21 cellular contexts compared by ENCODE assay signal in genomic region chr5:29218829-29219228, GRCh38.
"Had no signal": no experiment of that assay in that cellular context is flagged by ENCODE, and none has a peak within 500 bp of the region (broad histone marks: within the 10 kb centered on the region; RNA-seq: fewer than 3 reads in every experiment).

No MANE protein-coding gene starts in this region.

- H3K4me2 ChIP-seq: KMS-11, PC-9 had no signal

- H3K27me3 Mint-ChIP-seq: IgD-negative memory B cell had no signal

- DNase-seq: MM.1S; NCI-H1436; NCI-H187; NCI-H2029; NCI-H2081 treated with DMSO at 0.1 percent for 48 hours; NCI-H2171; NCI-H446; NCI-H510A; NCI-H524 treated with DMSO at 0.1 percent for 48 hours; NK-92 treated with Interleukin-12 subunit alpha and Interleukin-12 subunit beta, amount 100 ng/mL, for 24 hours; PC-9; Peyer's patch; SHP77 treated with DMSO at 0.1 percent for 48 hours; SJCRH30 had no signal

- H3K9me3 ChIP-seq: Peyer's patch, SJCRH30 had no signal

- H3K36me3 ChIP-seq: Peyer's patch, SJCRH30 had no signal

- H3K27ac Mint-ChIP-seq: IgD-negative memory B cell; T-helper 1 cell treated with Interleukin-12 subunit alpha and Interleukin-12 subunit beta and Interleukin-4 antibody, amounts not matched to agents 30 μg/mL and 1 μg/mL, for 36 hours had no signal

- H3K4me3 Mint-ChIP-seq: IgD-negative memory B cell; T-helper 1 cell treated with Interleukin-12 subunit alpha and Interleukin-12 subunit beta and Interleukin-4 antibody, amounts not matched to agents 30 μg/mL and 1 μg/mL, for 36 hours had no signal

- H2AFZ ChIP-seq: PC-9 had no signal

- H3K4me1 ChIP-seq: Peyer's patch, SJCRH30 had no signal

- H3K36me3 Mint-ChIP-seq: IgD-negative memory B cell had no signal

- H3K9ac ChIP-seq: KMS-11 had no signal

- H3K27me3 ChIP-seq: Peyer's patch, SJCRH30 had no signal

- H3K27ac ChIP-seq: HL-60, KMS-11, PC-9, Peyer's patch, SJCRH30, SK-N-MC had no signal

- FAIRE-seq: K562 had no signal

- ATAC-seq: K562, Right ventricle myocardium inferior had no signal

- H3K4me1 Mint-ChIP-seq: IgD-negative memory B cell had no signal

- H3K4me3 ChIP-seq: K562, PC-9, Peyer's patch, SJCRH30, SK-N-MC had no signal
